ENCODE assay signal across 21 cellular contexts in the genomic region with DNA sequence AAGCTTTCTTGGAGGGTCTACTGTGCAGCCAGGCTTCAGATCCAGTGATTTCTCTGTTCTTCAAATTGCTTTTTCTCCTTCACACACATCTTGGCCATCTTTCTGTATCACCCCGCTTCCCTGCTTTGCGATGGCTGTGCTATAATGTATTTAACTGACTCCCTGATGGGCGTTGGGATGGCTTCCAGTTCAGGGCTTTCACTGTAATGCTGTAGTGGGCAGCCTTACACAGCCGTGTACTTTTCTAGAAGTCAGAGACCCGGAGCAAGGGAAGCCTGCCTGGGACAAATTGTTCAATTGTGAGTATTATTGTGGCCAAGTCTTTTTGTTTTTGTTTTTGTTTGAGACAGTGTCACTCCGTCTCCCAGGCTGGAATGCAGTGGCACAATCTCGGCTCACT. TPM values are rescaled to one million over a fixed set of nuclear protein-coding genes. Genes with fewer than 3 reads are reported as not detected.
DNase-seq lines count a peak whose midpoint lies in the region; ATAC-seq and TF ChIP-seq lines count a peak whose summit lies in the region.
"Had no signal": no experiment of that assay in that cellular context is flagged by ENCODE, and none has a peak within 500 bp of the region (broad histone marks: within the 10 kb centered on the region; RNA-seq: fewer than 3 reads in every experiment).

No MANE protein-coding gene starts in this region.

- H3K4me3 ChIP-seq in mammary epithelial cell (replicated peaks in 1 of 3; ENCODE audit: insufficient read depth in 1 of 3, low read depth in 2 of 3, low read length in 3 of 3) (no peak overlapping the region), dorsolateral prefrontal cortex (peak overlapping the region in 2 of 59 donors; percentile 2 to 6), parathyroid adenoma (ENCODE audit: low read depth, low read length) (no peak overlapping the region)
- H3K4me3 ChIP-seq: PC-9 had no signal

- H3K27me3 ChIP-seq in mammary epithelial cell (ENCODE audit: insufficient read depth, low read length) (no peaks in the 10 kb centered on the region), dorsolateral prefrontal cortex (no peaks in the 10 kb centered on the region), parathyroid adenoma (ENCODE audit: control insufficient read depth, insufficient read depth, low read length) (no peaks in the 10 kb centered on the region)

- H3K36me3 ChIP-seq in mammary epithelial cell (ENCODE audit: insufficient read depth, low read length) = no peaks in the 10 kb centered on the region
- no peaks in the 10 kb centered on the region for H3K36me3 ChIP-seq in parathyroid adenoma (ENCODE audit: control insufficient read depth, insufficient read depth, low read length)

- no peak for ATAC-seq in GM18520 (IDR thresholded peaks at IDR 0.05; ENCODE audit: unreplicated experiment)

- CTCF ChIA-PET in MCF 10A (lab: Yijun Ruan, JAX) = no interaction called here
- CTCF ChIA-PET in mammary epithelial cell (lab: Charles Lee; ENCODE audit: low non-redundant PET) = no interaction called here

- intact Hi-C loops in MCF 10A (cut with micrococcal nuclease) (no loop called here), mammary epithelial cell (cut with micrococcal nuclease) (no loop called here), dorsolateral prefrontal cortex (cut with DNase I) (loop anchor here in 1 of 2 donors (10.0 kb wide), 1 partner anchor 51 kb away; no protein-coding TSS in a partner anchor)

- no peak overlapping the region for H3K4me3 Mint-ChIP-seq in MCF 10A (ENCODE audit: unreplicated experiment)
- H3K4me3 Mint-ChIP-seq: CD4-positive, CD25-positive, alpha-beta regulatory T cell; IgD-negative memory B cell had no signal

- WGBS in mammary epithelial cell (ENCODE audit: low coverage, missing lambda C conversion rate) = 73% methylated on average over 6 of the region's 7 CpGs

- H3K4me1 ChIP-seq in mammary epithelial cell (ENCODE audit: insufficient read depth, low read length) (no peaks in the 10 kb centered on the region), parathyroid adenoma (no peaks in the 10 kb centered on the region)

- H3K27me3 Mint-ChIP-seq in MCF 10A (ENCODE audit: insufficient read depth, unreplicated experiment) = no peaks in the 10 kb centered on the region

- POLR2A ChIA-PET in MCF 10A (lab: Yijun Ruan, JAX) = no interaction called here

- TF ChIP-seq CTCF in MCF 10A (IDR thresholded peaks at IDR 0.05; ENCODE audit: unreplicated experiment) = no peak
- TF ChIP-seq CTCF in mammary epithelial cell (conservative IDR thresholded peaks at IDR 0.05 in 1 of 2, IDR thresholded peaks at IDR 0.05 in 1 of 2; ENCODE audit: extremely low read depth in 1 of 2, insufficient read depth in 1 of 2, low read depth in 1 of 2, low read length in 2 of 2) = no peak
- TF ChIP-seq CTCF in dorsolateral prefrontal cortex (IDR thresholded peaks at IDR 0.05 in 54 of 56, conservative IDR thresholded peaks at IDR 0.05 in 2 of 56; ENCODE audit: low read depth in 1 of 56, partially characterized antibody in 56 of 56) = peak in 1 of 56 donors; percentile 14
- TF ChIP-seq CTCF in parathyroid adenoma (IDR thresholded peaks at IDR 0.05) = no peak

- BruUV-seq in MCF 10A (replicated peaks; lab: Mats Ljungman, UMichigan) (no TSS peak), mammary epithelial cell (replicated peaks; lab: Mats Ljungman, UMichigan) (no TSS peak)

- dilution Hi-C loops in mammary epithelial cell (cut with HindIII; ENCODE audit: low sequenced_read_pairs) = no loop called here

- H4K20me1 ChIP-seq in mammary epithelial cell (ENCODE audit: insufficient read depth, low read length) = no peaks in the 10 kb centered on the region

- DNase-seq in MCF 10A (ENCODE audit: unreplicated experiment) = no peak
- DNase-seq in mammary epithelial cell = no peak
- DNase-seq in dorsolateral prefrontal cortex = peak in 2 of 10 donors; percentile 52 to 75
- no peak for DNase-seq in T-helper 1 cell
- no peak for DNase-seq in SW 1271 (lab: John Stamatoyannopoulos, UW)
- DNase-seq: CD4-positive, CD25-positive, alpha-beta regulatory T cell; DMS79; GOT3; HCEC 1CT; NCI-H1694; NCI-H2081; NCI-H2171 treated with DMSO at 0.1 percent for 48 hours; NCI-H69; PC-9; RPMI8226; SHP77 treated with DMSO at 0.1 percent for 48 hours had no signal

- peaks cover 2% of the 10 kb centered on the region for H3K36me3 Mint-ChIP-seq in MCF 10A (ENCODE audit: insufficient read depth, unreplicated experiment)
- H3K36me3 Mint-ChIP-seq: CD4-positive, CD25-positive, alpha-beta regulatory T cell had no signal

- no peak overlapping the region for H3K4me2 ChIP-seq in mammary epithelial cell (ENCODE audit: insufficient read depth, low read depth, low read length)
- peak overlapping the region; percentile 38 for H3K4me2 ChIP-seq in parathyroid adenoma (ENCODE audit: low read length)
- H3K4me2 ChIP-seq: PC-9 had no signal

- H3K4me1 Mint-ChIP-seq in MCF 10A (ENCODE audit: insufficient read depth, unreplicated experiment) = peaks cover 8% of the 10 kb centered on the region

- H3K9me3 Mint-ChIP-seq in MCF 10A (ENCODE audit: unreplicated experiment) = no peaks in the 10 kb centered on the region
- H3K9me3 Mint-ChIP-seq: IgD-negative memory B cell had no signal

- no peaks in the 10 kb centered on the region for H3K79me2 ChIP-seq in mammary epithelial cell (ENCODE audit: insufficient read depth, low read length)
- no peaks in the 10 kb centered on the region for H3K79me2 ChIP-seq in parathyroid adenoma

- H2AFZ ChIP-seq in mammary epithelial cell (ENCODE audit: low read depth, low read length) (no peak overlapping the region), parathyroid adenoma (peak overlapping the region; percentile 29)
- H2AFZ ChIP-seq: PC-9 had no signal

- no peak overlapping the region for H3K9ac ChIP-seq in mammary epithelial cell (ENCODE audit: insufficient read depth, low read length)
- H3K9ac ChIP-seq in parathyroid adenoma = no peak overlapping the region

- H3K27ac ChIP-seq in mammary epithelial cell (ENCODE audit: insufficient read depth, low read depth, low read length) (no peak overlapping the region), dorsolateral prefrontal cortex (peak overlapping the region in 58 of 59 donors; percentile 39 to 94 (median 88)), parathyroid adenoma (peak overlapping the region; percentile 78)
- H3K27ac ChIP-seq: PC-9 had no signal

- H3K27ac Mint-ChIP-seq in MCF 10A (ENCODE audit: low read depth, unreplicated experiment) = peak overlapping the region; percentile 9
- H3K27ac Mint-ChIP-seq: IgD-negative memory B cell had no signal

- in situ Hi-C loops in mammary epithelial cell (cut with MboI; ENCODE audit: low sequenced_read_pairs in 2 of 2) = no loop called here

- no peaks in the 10 kb centered on the region for H3K9me3 ChIP-seq in mammary epithelial cell (replicated peaks; ENCODE audit: insufficient read depth, low read length)
- H3K9me3 ChIP-seq in parathyroid adenoma (ENCODE audit: control insufficient read depth, low read length) = no peaks in the 10 kb centered on the region

RNA-seq across cellular contexts. Expression of gene PAK4, which starts 19.4 kb away (rescaled TPM):
- total RNA-seq in MCF 10A (2022) (28.4 and 29.5 TPM in 2 replicates), mammary epithelial cell (10 to 100 TPM in 1 of 2 donors, 1 to 10 TPM in 1; 8.8 to 45.1 TPM), dorsolateral prefrontal cortex (10 to 100 TPM; 16.4 to 55.2 (median 25.7) TPM)
- 25.8 TPM for polyA plus RNA-seq in mammary epithelial cell
- polyA minus RNA-seq in mammary epithelial cell = 58.1 TPM

RNA-seq across cellular contexts. Expression of gene ACP7, which starts 22.0 kb away (rescaled TPM):
- total RNA-seq in MCF 10A (2022) (not detected in 2 replicates), mammary epithelial cell (1 to 10 TPM; 3.3 to 4.4 TPM), dorsolateral prefrontal cortex (10 to 100 TPM in 2 of 120 experiments, 1 to 10 TPM in 106, under 1 TPM in 12; 0.15 to 17.0 (median 2.5) TPM)
- polyA plus RNA-seq in mammary epithelial cell = 1.3 TPM
- polyA minus RNA-seq in mammary epithelial cell = not detected
- total RNA-seq: CD4-positive, CD25-positive, alpha-beta regulatory T cell; T-helper 1 cell treated with Interleukin-12 subunit alpha and Interleukin-12 subunit beta and Interleukin-4 antibody, amounts not matched to agents 30 ng/mL and 1 ng/mL, for 36 hours had no signal
- polyA plus RNA-seq: BJ; CD4-positive, CD25-positive, alpha-beta regulatory T cell; IgD-negative memory B cell had no signal
